Comparison of ENCODE assay signal across 8 cellular contexts in genomic region chr16:85086347-85087291, GRCh38. TPM values are rescaled to one million over a fixed set of nuclear protein-coding genes. Genes with fewer than 3 reads are reported as not detected.
DNase-seq lines count a peak whose midpoint lies in the region; ATAC-seq, FAIRE-seq and TF ChIP-seq lines count a peak whose summit lies in the region.

No MANE protein-coding gene starts in this region.

- intact Hi-C loops in Right ventricle myocardium superior (cut with DNase I), result loop anchor here (10.0 kb wide), 3 partner anchors 62 to 332 kb away; partner anchors contain the start of gene KIAA0513

- in situ Hi-C loops in SK-MEL-5 (cut with HindIII; ENCODE audit: low pct_unique_long_range_greater_than_20kb, low sequenced_read_pairs), result no loop called here

- FAIRE-seq in HTR-8/SVneo (lab: Jason Lieb, UNC), result peak; percentile 98

- no peak overlapping the region for H3K4me3 ChIP-seq in GM12865 (ENCODE audit: low read depth, low read length)

- ATAC-seq in Right ventricle myocardium superior (ENCODE audit: poor library complexity) (peak; percentile 73), GM21526 (IDR thresholded peaks at IDR 0.05; ENCODE audit: low FRiP score, unreplicated experiment) (no peak), GM18868 (IDR thresholded peaks at IDR 0.05; ENCODE audit: unreplicated experiment) (no peak)

- TF ChIP-seq CTCF in GM12865 (IDR thresholded peaks at IDR 0.05; ENCODE audit: insufficient read depth, low read depth, low read length, missing control alignments), result peak; percentile 87

- DNase-seq in GM12865 (ENCODE audit: low read depth) (peak; percentile 76), HTR-8/SVneo (ENCODE audit: insufficient read length, low spot score) (peak; percentile 92), SK-MEL-5 (ENCODE audit: low read depth, low spot score) (peak; percentile 67), Right ventricle myocardium superior (peak; percentile 90), renal cortical epithelial cell (ENCODE audit: low read depth) (peak; percentile 44)
- peak; percentile 82 for DNase-seq in activated naive CD4-positive, alpha-beta T cell treated with Interleukin-2 at 50 U/mL for 16 hours

RNA-seq across cellular contexts. Expression of gene CIBAR2, which starts 25.7 kb away (rescaled TPM):
- not detected in 2 replicates for total RNA-seq in SK-MEL-5 (2014; rRNA removed; shearing (Covaris generic))
- polyA plus RNA-seq in SK-MEL-5 (2015; cell fraction: cytosol; rRNA removed), result not detected in 2 replicates
- polyA plus RNA-seq in SK-MEL-5 (2015; cell fraction: nucleus; rRNA removed), result not detected in 2 replicates
- total RNA-seq in Right ventricle myocardium superior (not detected), renal cortical epithelial cell (not detected in 2 replicates)

RNA-seq across cellular contexts. Expression of gene KIAA0513, which starts 59.0 kb away (rescaled TPM):
- 2.4 and 2.9 TPM in 2 replicates for total RNA-seq in SK-MEL-5 (2014; rRNA removed; shearing (Covaris generic))
- polyA plus RNA-seq in SK-MEL-5 (2015; cell fraction: cytosol; rRNA removed), result 4.2 and 6.0 TPM in 2 replicates
- polyA plus RNA-seq in SK-MEL-5 (2015; cell fraction: nucleus; rRNA removed), result 4.3 and 5.6 TPM in 2 replicates
- total RNA-seq in Right ventricle myocardium superior (10.4 TPM), renal cortical epithelial cell (7.5 and 20.3 TPM in 2 replicates)
